ENCODE assay signal across 8 cellular contexts in the genomic region with DNA sequence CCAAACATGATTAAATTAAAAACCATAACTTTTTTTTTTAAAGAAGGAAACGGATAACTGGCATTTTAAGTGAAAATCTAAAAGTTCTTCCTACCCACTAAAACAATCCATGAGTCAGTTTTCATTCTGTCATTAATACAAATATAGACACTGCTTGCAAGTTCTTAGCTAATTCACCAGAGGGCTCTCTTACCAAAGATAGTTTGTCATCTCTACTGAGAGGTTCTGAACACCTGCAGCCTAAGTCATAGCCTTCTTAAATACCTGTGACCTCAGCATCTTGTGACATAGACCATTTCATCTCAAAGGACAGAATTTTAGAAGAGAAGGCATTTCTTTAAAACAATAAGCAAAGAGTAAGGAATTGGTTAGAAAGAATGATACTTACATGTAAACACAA.
DNase-seq lines count a peak whose midpoint lies in the region; ATAC-seq and TF ChIP-seq lines count a peak whose summit lies in the region.

No MANE protein-coding gene starts in this region.

- no peaks in the 10 kb centered on the region for H3K9me3 ChIP-seq in GM23248 (ENCODE audit: low read depth)
- H3K9me3 ChIP-seq in Panc1 (ENCODE audit: control insufficient read depth, insufficient read depth, low read depth, low read length), result no peaks in the 10 kb centered on the region
- H3K9me3 ChIP-seq in spleen, result no peaks in the 10 kb centered on the region

- in situ Hi-C loops in GM23248 (cut with MboI) (no loop called here), Panc1 (cut with HindIII; ENCODE audit: low pct_unique_long_range_greater_than_20kb, low sequenced_read_pairs) (no loop called here)

- H3K4me3 ChIP-seq in AG09309 (ENCODE audit: control insufficient read depth, low read depth, low read length) (no peak overlapping the region), GM23248 (no peak overlapping the region), Panc1 (ENCODE audit: low read depth in 2 of 2, low read length in 2 of 2) (no peak overlapping the region), foreskin fibroblast (ENCODE audit: low read depth in 1 of 2, low read length in 2 of 2) (no peak overlapping the region), spleen (no peak overlapping the region)

- H3K9ac ChIP-seq in GM23248, result no peak overlapping the region

- intact Hi-C loops in Panc1 (cut with micrococcal nuclease; ENCODE audit: unreplicated experiment) (loop anchor here (10.0 kb wide), 1 partner anchor 196 kb away; the partner anchor contains the start of gene TSR2), spleen (cut with DNase I; ENCODE audit: low total_unique reads) (no loop called here)

- no peaks in the 10 kb centered on the region for H3K9me2 ChIP-seq in GM23248 (ENCODE audit: insufficient read depth)

- BruUV-seq in Panc1 (replicated peaks; lab: Mats Ljungman, UMichigan), result no TSS peak

- no peak for ATAC-seq in Panc1
- no peak for ATAC-seq in GM19328 (IDR thresholded peaks at IDR 0.05; ENCODE audit: unreplicated experiment)

- peak; percentile 5 for DNase-seq in AG09309 (ENCODE audit: low read depth)
- DNase-seq in GM23248, result peak; percentile 54
- peak; percentile 8 for DNase-seq in Panc1 (ENCODE audit: low read depth, low spot score)
- peak; percentile 1 to 19 for DNase-seq in foreskin fibroblast
- DNase-seq in spleen, result no peak
- DNase-seq in mucosa of gallbladder (ENCODE audit: low spot score), result no peak
- no peak for DNase-seq in GM19240 (ENCODE audit: insufficient read length, low spot score)

- H2AFZ ChIP-seq in GM23248, result no peak overlapping the region

- no peaks in the 10 kb centered on the region for H3K79me2 ChIP-seq in GM23248 (ENCODE audit: insufficient read depth)

- H3K4me1 ChIP-seq in GM23248 (ENCODE audit: insufficient read depth) (no peaks in the 10 kb centered on the region), Panc1 (ENCODE audit: control insufficient read depth, insufficient read depth, low read length) (no peaks in the 10 kb centered on the region), spleen (no peaks in the 10 kb centered on the region)

- H3K4me2 ChIP-seq in GM23248 (ENCODE audit: unreplicated experiment), result no peak overlapping the region

- no peak for TF ChIP-seq POLR2A in spleen (IDR thresholded peaks at IDR 0.05)

- POLR2A ChIA-PET in Panc1 (lab: Charles Lee), result no interaction called here

- 0 to 13% methylated on average over 1 of the region's 1 CpG for WGBS in GM23248 (ENCODE audit: low coverage in 1 of 2, low lambda C conversion rate in 2 of 2, missing lambda C conversion rate in 2 of 2), 2 experiments
- 42 to 92% (median 71%) methylated on average over 1 of the region's 1 CpG for WGBS in spleen, 5 donors

- no peaks in the 10 kb centered on the region for H4K20me1 ChIP-seq in GM23248 (ENCODE audit: insufficient read depth)

- H3K27me3 ChIP-seq in GM23248 (replicated peaks; ENCODE audit: insufficient read depth) (no peaks in the 10 kb centered on the region), Panc1 (ENCODE audit: control insufficient read depth, insufficient read depth, low read length) (peaks cover 4% of the 10 kb centered on the region), spleen (replicated peaks in 1 of 7) (no peaks in the 10 kb centered on the region)

- H3K36me3 ChIP-seq in GM23248 (ENCODE audit: low read depth) (no peaks in the 10 kb centered on the region), Panc1 (ENCODE audit: control insufficient read depth, insufficient read depth, low read length) (no peaks in the 10 kb centered on the region), spleen (no peaks in the 10 kb centered on the region)

- no peaks in the 10 kb centered on the region for H3F3A ChIP-seq in GM23248 (ENCODE audit: insufficient read depth)

- TF ChIP-seq CTCF in AG09309 (IDR thresholded peaks at IDR 0.05; ENCODE audit: control insufficient read depth, insufficient read depth, low read depth, low read length, missing control alignments), result peak; percentile 37
- TF ChIP-seq CTCF in Panc1 (IDR thresholded peaks at IDR 0.05), result peak; percentile 58; the same call in 1 of the 2 replicates
- peak; percentile 18 for TF ChIP-seq CTCF in foreskin fibroblast (IDR thresholded peaks at IDR 0.05; ENCODE audit: low read depth, low read length)
- no peak for TF ChIP-seq CTCF in spleen (IDR thresholded peaks at IDR 0.05 in 8 of 11, conservative IDR thresholded peaks at IDR 0.05 in 3 of 11)

- H3K27ac ChIP-seq in GM23248 (no peak overlapping the region), Panc1 (ENCODE audit: low read length) (no peak overlapping the region), spleen (no peak overlapping the region)

- CTCF ChIA-PET in Panc1 (lab: Charles Lee), result no interaction called here

Comparison
In these comparisons a context has a peak if more than half of its experiments do, and no peak if none do; other contexts are left out.
1. DNase-seq: peak in AG09309 (single experiment), GM23248 (single experiment), Panc1 (single experiment) and foreskin fibroblast (2 of 2); none in spleen (single experiment), mucosa of gallbladder (single experiment) and GM19240 (single experiment).
2. CTCF ChIP-seq: peak in AG09309 (single experiment), Panc1 (single experiment) and foreskin fibroblast (single experiment); none in spleen (0 of 11).